ENCODE assay signal across 15 cellular contexts in the genomic region with DNA sequence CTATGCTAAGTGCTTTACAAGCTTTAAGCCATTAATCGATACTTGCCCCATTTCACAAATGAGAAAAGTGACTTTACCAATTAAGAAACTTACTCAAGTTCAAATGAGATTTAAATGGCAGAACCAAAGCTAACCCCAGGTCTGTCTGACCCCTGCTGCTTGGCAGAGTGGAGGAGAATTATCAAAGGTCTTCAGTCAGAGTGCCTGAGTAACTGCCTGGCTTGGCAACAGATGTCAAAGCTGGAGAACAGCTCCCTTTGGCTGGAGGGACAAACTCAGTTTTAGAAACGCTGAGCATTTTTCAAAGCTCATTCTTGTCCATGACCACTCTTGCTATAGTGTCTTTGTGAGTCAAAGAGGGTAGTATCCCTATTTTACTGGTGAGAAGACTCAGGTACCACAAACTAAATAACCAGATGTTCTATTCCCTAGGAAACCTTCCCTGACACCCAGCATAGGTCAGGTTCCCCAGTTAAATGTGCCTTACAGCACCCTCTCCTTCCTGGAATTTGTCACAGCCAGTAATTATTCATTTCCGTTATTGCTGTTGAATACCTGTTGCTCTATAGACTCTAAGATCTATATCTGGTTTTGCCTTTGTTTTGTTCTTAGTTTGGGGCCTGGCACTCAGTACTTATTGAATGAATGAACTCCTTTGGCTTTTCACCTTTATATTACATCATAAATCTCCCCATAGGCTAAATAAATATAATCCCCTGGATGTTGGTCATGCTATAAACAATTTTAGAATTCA. TPM values are rescaled to one million over a fixed set of nuclear protein-coding genes. Genes with fewer than 3 reads are reported as not detected.
DNase-seq lines count a peak whose midpoint lies in the region; ATAC-seq and TF ChIP-seq lines count a peak whose summit lies in the region.
"Had no signal": no experiment of that assay in that cellular context is flagged by ENCODE, and none has a peak within 500 bp of the region (broad histone marks: within the 10 kb centered on the region; RNA-seq: fewer than 3 reads in every experiment).

No MANE protein-coding gene starts in this region.

- ATAC-seq in Right ventricle myocardium superior (ENCODE audit: poor library complexity) = peak; percentile 56
- peak; percentile 48 for ATAC-seq in PC-3
- ATAC-seq in GM19035 (IDR thresholded peaks at IDR 0.05; ENCODE audit: unreplicated experiment) = no peak
- ATAC-seq in HG03135 (IDR thresholded peaks at IDR 0.05; ENCODE audit: unreplicated experiment) = no peak
- ATAC-seq: A549 had no signal

- TSS peak; percentile 41 for BruUV-seq in PC-3 (replicated peaks; lab: Mats Ljungman, UMichigan)

- DNase-seq in Right ventricle myocardium superior (no peak), right atrium auricular region (ENCODE audit: low spot score) (no peak), PC-3 (peak; percentile 79), epithelial cell of prostate (ENCODE audit: low read depth, low spot score) (no peak), hepatocyte (ENCODE audit: low spot score) (no peak)
- DNase-seq: H7, NCI-H146, NCI-H2081, NCI-H510A, SIG-M5 had no signal

- H3K27ac ChIP-seq in right atrium auricular region (no peak overlapping the region), PC-3 (ENCODE audit: low read length) (peak overlapping the region; percentile 83), epithelial cell of prostate (peak overlapping the region; percentile 45), hepatocyte (no peak overlapping the region)
- H3K27ac ChIP-seq: C4-2B, HL-60 had no signal

- CTCF ChIA-PET in PC-3 (lab: Charles Lee) = no interaction called here

- peaks cover 85% of the 10 kb centered on the region for H3K79me2 ChIP-seq in PC-3 (ENCODE audit: low read length)
- peaks cover 3% of the 10 kb centered on the region for H3K79me2 ChIP-seq in hepatocyte

- H3F3A ChIP-seq in PC-3 (ENCODE audit: low read length, unreplicated experiment) = peaks cover 4% of the 10 kb centered on the region

- H4K20me1 ChIP-seq in PC-3 (ENCODE audit: low read length) (no peaks in the 10 kb centered on the region), hepatocyte (ENCODE audit: insufficient read depth, poor library complexity, severe bottlenecking) (no peaks in the 10 kb centered on the region)

- H3K9me2 ChIP-seq in PC-3 (replicated peaks; ENCODE audit: low read length) = no peaks in the 10 kb centered on the region
- no peaks in the 10 kb centered on the region for H3K9me2 ChIP-seq in hepatocyte (replicated peaks; ENCODE audit: insufficient read depth)

- TF ChIP-seq CTCF in right atrium auricular region (IDR thresholded peaks at IDR 0.05) (no peak), PC-3 (conservative IDR thresholded peaks at IDR 0.05; ENCODE audit: low read depth, low read length) (no peak), hepatocyte (IDR thresholded peaks at IDR 0.05; ENCODE audit: poor library complexity) (no peak)

- peaks cover 0 to 6% of the 10 kb centered on the region in 2 donors for H3K4me1 ChIP-seq in right atrium auricular region
- H3K4me1 ChIP-seq in PC-3 (ENCODE audit: insufficient read depth, low read length) = peaks cover 73% of the 10 kb centered on the region
- H3K4me1 ChIP-seq in hepatocyte (ENCODE audit: insufficient read depth) = peaks cover 3% of the 10 kb centered on the region

- peak overlapping the region; percentile 12 for H3K4me2 ChIP-seq in PC-3 (ENCODE audit: low read length)
- no peak overlapping the region for H3K4me2 ChIP-seq in hepatocyte
- H3K4me2 ChIP-seq: A549 had no signal

- 86% methylated on average over 3 of the region's 3 CpGs for WGBS in hepatocyte (ENCODE audit: low lambda C conversion rate, missing lambda C conversion rate)

- intact Hi-C loops in Right ventricle myocardium superior (cut with DNase I) (no loop called here), PC-3 (cut with micrococcal nuclease) (no loop called here)

- H2AFZ ChIP-seq in PC-3 (ENCODE audit: low read length) (no peak overlapping the region), hepatocyte (no peak overlapping the region)

- H3K4me3 ChIP-seq in right atrium auricular region = no peak overlapping the region
- no peak overlapping the region for H3K4me3 ChIP-seq in PC-3 (ENCODE audit: low read length)
- H3K4me3 ChIP-seq in hepatocyte = no peak overlapping the region
- H3K4me3 ChIP-seq: A549 had no signal

- H3K27me3 ChIP-seq in right atrium auricular region = no peaks in the 10 kb centered on the region
- H3K27me3 ChIP-seq in PC-3 (ENCODE audit: low read length) = no peaks in the 10 kb centered on the region
- H3K27me3 ChIP-seq in hepatocyte = no peaks in the 10 kb centered on the region

- POLR2A ChIA-PET in PC-3 (lab: Charles Lee; ENCODE audit: unreplicated experiment) = interaction anchor here (0.6 to 0.8 kb wide), 3 partner anchors 34 to 160 kb away, joined by 4 to 5 read pairs (median 4); no protein-coding TSS in a partner anchor

- H3K9ac ChIP-seq in PC-3 (ENCODE audit: low read length) = peak overlapping the region; percentile 46

- H3K36me3 ChIP-seq in right atrium auricular region = no peaks in the 10 kb centered on the region
- 0 out of 2 replicates have a peak, but pooled peaks cover 2% of the 10 kb centered on the region for H3K36me3 ChIP-seq in PC-3 (ENCODE audit: low read depth, low read length)
- no peaks in the 10 kb centered on the region for H3K36me3 ChIP-seq in hepatocyte (replicated peaks; ENCODE audit: insufficient read depth, low read depth)

- H3K9me3 ChIP-seq in right atrium auricular region (no peaks in the 10 kb centered on the region), PC-3 (ENCODE audit: low read length) (no peaks in the 10 kb centered on the region), hepatocyte (ENCODE audit: low read depth) (no peaks in the 10 kb centered on the region)
- H3K9me3 ChIP-seq: A549 had no signal

RNA-seq across cellular contexts. Expression of a gene that starts 5.0 kb away (rescaled TPM):
- total RNA-seq in Right ventricle myocardium superior = 18.5 TPM
- 10 to 100 TPM; 12.7 to 19.3 TPM for total RNA-seq in right atrium auricular region
- total RNA-seq in PC-3 (2014; rRNA removed) = 169 and 171 TPM in 2 replicates
- 20.4 and 22.6 TPM in 2 replicates for total RNA-seq in hepatocyte
- 22.5 and 23.7 TPM in 2 replicates for polyA plus RNA-seq in hepatocyte

Comparison
In these comparisons a context has a peak if more than half of its experiments do, and no peak if none do; other contexts are left out.
1. ATAC-seq: peak in Right ventricle myocardium superior (single experiment) and PC-3 (single experiment); none in GM19035 (single experiment) and HG03135 (single experiment).
2. H3K27ac ChIP-seq: peak in PC-3 (single experiment) and epithelial cell of prostate (single experiment); none in right atrium auricular region (0 of 2) and hepatocyte (single experiment).